In genomic region chr6:93992976-93993375, GRCh38 we compare ENCODE assay signal across 1 cellular context.
TF ChIP-seq lines count a peak whose summit lies in the region.

No MANE protein-coding gene starts in this region.

TF ChIP-seq in GM23338, 12 proteins besides CTCF, POLR2A, EP300 and RAD21 (continued from another document):
- TF ChIP-seq REST (IDR thresholded peaks at IDR 0.05; ENCODE audit: unreplicated experiment) (no peak), JUNB (IDR thresholded peaks at IDR 0.05; ENCODE audit: unreplicated experiment) (no peak), EZH2 (IDR thresholded peaks at IDR 0.05; ENCODE audit: low read depth, unreplicated experiment) (no peak), EZH2phosphoT487 (IDR thresholded peaks at IDR 0.05; ENCODE audit: unreplicated experiment) (no peak), POLR2AphosphoS5 (IDR thresholded peaks at IDR 0.05; ENCODE audit: low read depth) (no peak)
TF ChIP-seq in GM23338: peak in this region for 0.
